19 cellular contexts compared by ENCODE assay signal in genomic region chr11:118744001-118744400, GRCh38. TPM values are rescaled to one million over a fixed set of nuclear protein-coding genes. Genes with fewer than 3 reads are reported as not detected.
DNase-seq lines count a peak whose midpoint lies in the region; ATAC-seq and TF ChIP-seq lines count a peak whose summit lies in the region.
"Had no signal": no experiment of that assay in that cellular context is flagged by ENCODE, and none has a peak within 500 bp of the region (broad histone marks: within the 10 kb centered on the region; RNA-seq: fewer than 3 reads in every experiment).

No MANE protein-coding gene starts in this region.

- peaks cover 4% of the 10 kb centered on the region for H3K4me1 Mint-ChIP-seq in CD4-positive, alpha-beta T cell (ENCODE audit: low read depth)

- H3K27ac Mint-ChIP-seq in CD4-positive, alpha-beta T cell: peak overlapping the region; percentile 57

- H3K36me3 Mint-ChIP-seq in CD4-positive, alpha-beta T cell (ENCODE audit: low read depth): peaks cover 11% of the 10 kb centered on the region
- H3K36me3 Mint-ChIP-seq: brain had no signal

- no peak overlapping the region for H3K27ac ChIP-seq in CD4-positive, alpha-beta T cell (ENCODE audit: low read depth, low read length)
- H3K27ac ChIP-seq: BLaER1, prostate gland, uterus had no signal

- TF ChIP-seq CTCF in AG10803 (conservative IDR thresholded peaks at IDR 0.05; ENCODE audit: low read length) (no peak), fibroblast of mammary gland (conservative IDR thresholded peaks at IDR 0.05; ENCODE audit: control insufficient read depth, insufficient read depth, low read depth, low read length) (no peak)
- TF ChIP-seq CTCF in CD4-positive, alpha-beta T cell (IDR thresholded peaks at IDR 0.05): no peak

- H3K27me3 ChIP-seq in CD4-positive, alpha-beta T cell (ENCODE audit: control insufficient read depth, insufficient read depth, low read length): no peaks in the 10 kb centered on the region
- no peaks in the 10 kb centered on the region; the same call in 1 of the 2 replicates for H3K27me3 ChIP-seq in MG63
- H3K27me3 ChIP-seq: BLaER1, uterus had no signal

- DNase-seq in AG10803 (ENCODE audit: low read depth): peak; percentile 84
- DNase-seq in CD4-positive, alpha-beta T cell: no peak
- peak; percentile 26 for DNase-seq in NCI-H2227 treated with DMSO at 0.1 percent for 48 hours (lab: John Stamatoyannopoulos, UW)
- peak; percentile 59 for DNase-seq in fibroblast of mammary gland (ENCODE audit: low read depth)
- DNase-seq in iPS-NIHi11 (ENCODE audit: low spot score): no peak
- no peak for DNase-seq in MG63
- no peak for DNase-seq in LoVo (ENCODE audit: low spot score)
- DNase-seq: activated CD8-positive, alpha-beta memory T cell treated with anti-CD3 and anti-CD28 coated beads, Interleukin-2, amount 50 U/mL, for 48 hours; activated gamma-delta T cell; effector CD4-positive, alpha-beta T cell; H9; KBM-7; kidney; substantia nigra; uterus had no signal

- H3K36me3 ChIP-seq in MG63: peaks cover 8% of the 10 kb centered on the region
- H3K36me3 ChIP-seq: prostate gland, uterus had no signal

- CTCF ChIA-PET in CD4-positive, alpha-beta T cell (lab: Charles Lee): no interaction called here

- H3K4me3 Mint-ChIP-seq in CD4-positive, alpha-beta T cell: no peak overlapping the region
- H3K4me3 Mint-ChIP-seq: brain, H9 had no signal

- no peaks in the 10 kb centered on the region for H3K9me3 ChIP-seq in CD4-positive, alpha-beta T cell (ENCODE audit: control insufficient read depth, low read length)
- H3K9me3 ChIP-seq in MG63: no peaks in the 10 kb centered on the region
- H3K9me3 ChIP-seq: BLaER1, prostate gland, uterus had no signal

- H3K4me3 ChIP-seq in AG10803 (ENCODE audit: low read length): no peak overlapping the region
- H3K4me3 ChIP-seq in fibroblast of mammary gland (ENCODE audit: control insufficient read depth, low read depth, low read length): no peak overlapping the region
- no peak overlapping the region for H3K4me3 ChIP-seq in MG63
- H3K4me3 ChIP-seq: BLaER1, lung, prostate gland, uterus had no signal

- intact Hi-C loops in CD4-positive, alpha-beta T cell (cut with DNase I, micrococcal nuclease): no loop called here

- no peak for ATAC-seq in CD4-positive, alpha-beta T cell (ENCODE audit: poor library complexity)

- no peaks in the 10 kb centered on the region for H3K27me3 Mint-ChIP-seq in CD4-positive, alpha-beta T cell

- H3K9me3 Mint-ChIP-seq in CD4-positive, alpha-beta T cell: no peaks in the 10 kb centered on the region
- H3K9me3 Mint-ChIP-seq: H9 had no signal

- POLR2A ChIA-PET in CD4-positive, alpha-beta T cell (lab: Charles Lee): interaction anchor here (0.6 to 1.2 kb wide), 2 partner anchors 45 to 260 kb away, joined by 3 read pairs; no protein-coding TSS in a partner anchor

RNA-seq across cellular contexts. Expression of gene DDX6, which starts 47.0 kb away (rescaled TPM):
- total RNA-seq in CD4-positive, alpha-beta T cell: 100 to 1,000 TPM; 341 to 355 TPM
- 51.6 and 77.3 TPM in 2 replicates for total RNA-seq in MG63 (2014; rRNA removed; shearing (Covaris generic); ENCODE audit: low replicate concordance)

Comparison
In these comparisons a context has a peak if more than half of its experiments do, and no peak if none do; other contexts are left out.
1. DNase-seq: peak in AG10803 (single experiment), NCI-H2227 treated with DMSO at 0.1 percent for 48 hours (single experiment) and fibroblast of mammary gland (single experiment); none in CD4-positive, alpha-beta T cell (0 of 10), iPS-NIHi11 (single experiment), MG63 (single experiment) and LoVo (single experiment).